Comparison of ENCODE assay signal across 18 cellular contexts in the genomic region with DNA sequence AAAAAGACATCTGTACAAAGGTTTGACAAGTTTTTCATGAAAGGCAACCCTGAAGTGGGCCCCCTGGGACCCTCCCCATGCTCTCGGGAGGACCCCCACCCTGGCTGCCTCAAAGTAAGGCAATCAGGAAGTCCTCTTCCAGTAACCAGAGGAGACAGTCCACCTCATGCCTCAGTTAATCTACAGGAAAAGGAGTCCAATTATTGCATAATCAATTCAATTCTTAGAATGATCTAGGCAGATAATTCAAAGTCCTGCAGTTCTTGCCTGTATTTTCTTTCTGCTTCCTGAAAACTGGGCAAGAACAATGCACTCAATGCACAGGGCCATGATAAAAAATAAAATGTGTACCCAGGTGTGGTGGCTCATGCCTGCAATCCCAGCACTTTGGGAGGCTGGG.
"Had no signal": no experiment of that assay in that cellular context is flagged by ENCODE, and none has a peak within 500 bp of the region (broad histone marks: within the 10 kb centered on the region; RNA-seq: fewer than 3 reads in every experiment).

No MANE protein-coding gene starts in this region.

- FAIRE-seq: endometrium had no signal

- H3K4me1 Mint-ChIP-seq: activated naive CD8-positive, alpha-beta T cell treated with anti-CD3 and anti-CD28 coated beads, Interleukin-2, amount 10 ng/mL, durations not matched to agents 7 days and 5 days; brain had no signal

- H3K4me3 ChIP-seq: colonic mucosa, left ventricle myocardium inferior, sigmoid colon, tibial artery had no signal

- H3K27me3 ChIP-seq: colonic mucosa, sigmoid colon, tibial artery had no signal

- H3K4me1 ChIP-seq: colonic mucosa, sigmoid colon had no signal

- H3K4me3 Mint-ChIP-seq: activated naive CD8-positive, alpha-beta T cell treated with anti-CD3 and anti-CD28 coated beads, Interleukin-2, amount 10 ng/mL, durations not matched to agents 7 days and 5 days; activated T-helper 1 cell treated with anti-CD3 and anti-CD28 coated beads, Interleukin-12 subunit alpha, Interleukin-12 subunit beta, Interleukin-2, Interleukin-4 antibody, amounts not matched to agents 30 ng/mL and 10 ng/mL and 1 ng/mL, durations not matched to agents 14 hours and 24 hours and 36 hours; brain; nephron progenitor cell had no signal

- H3K36me3 ChIP-seq: colonic mucosa, sigmoid colon had no signal

- H3K9me3 ChIP-seq: colonic mucosa, left ventricle myocardium inferior, sigmoid colon, tibial artery had no signal

- H3K27me3 Mint-ChIP-seq: activated naive CD8-positive, alpha-beta T cell treated with anti-CD3 and anti-CD28 coated beads, Interleukin-2, amount 10 ng/mL, durations not matched to agents 7 days and 5 days; brain had no signal

- H3K27ac Mint-ChIP-seq: activated naive CD8-positive, alpha-beta T cell treated with anti-CD3 and anti-CD28 coated beads, Interleukin-2, amount 10 ng/mL, durations not matched to agents 7 days and 5 days; activated T-helper 1 cell treated with anti-CD3 and anti-CD28 coated beads, Interleukin-12 subunit alpha, Interleukin-12 subunit beta, Interleukin-2, Interleukin-4 antibody, amounts not matched to agents 30 ng/mL and 10 ng/mL and 1 ng/mL, durations not matched to agents 14 hours and 24 hours and 36 hours; brain; nephron progenitor cell had no signal

- ATAC-seq: activated CD4-positive, CD25-positive, alpha-beta regulatory T cell treated with anti-CD3 and anti-CD28 coated beads, Interleukin-2, amount 50 U/mL, for 24 hours; esophagus mucosa had no signal

- H3K36me3 Mint-ChIP-seq: activated naive CD8-positive, alpha-beta T cell treated with anti-CD3 and anti-CD28 coated beads, Interleukin-2, amount 10 ng/mL, durations not matched to agents 7 days and 5 days had no signal

- DNase-seq: activated CD4-positive, alpha-beta T cell treated with anti-CD3 and anti-CD28 coated beads, Interleukin-2, amount 50 U/mL, for 1 hour; activated CD8-positive, alpha-beta memory T cell treated with anti-CD3 and anti-CD28 coated beads for 24 hours; activated naive CD4-positive, alpha-beta T cell; activated naive CD8-positive, alpha-beta T cell treated with anti-CD3 and anti-CD28 coated beads, Interleukin-2, amount 10 ng/mL, durations not matched to agents 7 days and 5 days; central memory CD4-positive, alpha-beta T cell; colonic mucosa; islet precursor cell; left ventricle myocardium inferior; nephron progenitor cell; occipital lobe; sigmoid colon; stimulated activated CD4-positive, alpha-beta T cell treated with anti-CD3 and anti-CD28 coated beads, Interleukin-1b, Interleukin-23, amount 100 ng/mL, for 48 hours; tibial artery had no signal

- H3K27ac ChIP-seq: colonic mucosa, left ventricle myocardium inferior, sigmoid colon, tibial artery had no signal
